In the genomic region with DNA sequence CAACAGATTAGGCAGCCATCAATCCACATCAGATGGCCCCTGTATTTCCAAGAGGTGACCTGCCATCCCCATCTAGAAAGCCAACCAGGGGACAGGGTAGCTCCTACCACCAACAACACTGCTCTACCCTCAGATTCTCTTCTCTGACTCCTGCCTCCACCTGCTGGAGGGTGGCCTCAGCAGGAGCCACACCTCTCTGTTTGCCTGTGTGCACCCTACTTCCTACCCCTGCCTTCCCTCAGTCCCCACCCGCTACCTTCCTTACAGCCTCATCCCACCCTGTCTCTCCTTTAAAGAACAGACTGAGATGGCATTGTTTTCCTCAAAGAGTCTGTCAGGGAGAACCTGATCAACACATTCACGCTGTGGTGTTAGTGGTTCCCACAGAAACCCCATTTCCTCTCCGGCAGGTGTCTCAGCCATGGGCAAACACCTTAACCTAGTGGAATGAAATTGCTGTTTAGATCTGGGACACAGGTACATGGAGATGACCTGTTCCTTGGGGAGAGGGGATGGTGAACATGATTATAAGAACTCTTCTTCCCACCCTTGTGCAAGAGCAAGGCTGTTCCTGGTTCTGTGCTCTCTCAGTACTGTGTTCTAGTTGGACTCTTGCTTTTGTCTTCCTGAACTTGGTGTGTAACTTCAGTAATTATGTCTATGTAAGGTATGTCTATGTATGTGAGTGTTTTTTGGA, we compare ENCODE assay signal across 9 cellular contexts. TPM values are rescaled to one million over a fixed set of nuclear protein-coding genes. Genes with fewer than 3 reads are reported as not detected.
A peak's percentile ranks its signal among the peaks of the same experiment; 100 is the strongest.
DNase-seq lines count a peak whose midpoint lies in the region; ATAC-seq, FAIRE-seq and TF ChIP-seq lines count a peak whose summit lies in the region.
"Had no signal": no experiment of that assay in that cellular context is flagged by ENCODE, and none has a peak within 500 bp of the region (broad histone marks: within the 10 kb centered on the region; RNA-seq: fewer than 3 reads in every experiment).

No MANE protein-coding gene starts in this region.

- H3K27me3 ChIP-seq in MM.1S (replicated peaks; ENCODE audit: insufficient read depth, low read length): no peaks in the 10 kb centered on the region
- H3K27me3 ChIP-seq in bronchial epithelial cell (ENCODE audit: control insufficient read depth, insufficient read depth, low read length): no peaks in the 10 kb centered on the region
- peaks cover 2% of the 10 kb centered on the region for H3K27me3 ChIP-seq in osteoblast (ENCODE audit: insufficient read depth, low read length)

- DNase-seq in DMS53 (lab: John Stamatoyannopoulos, UW): peak; percentile 46
- DNase-seq in DMS53 treated with DMSO at 0.1 percent for 48 hours (lab: John Stamatoyannopoulos, UW; ENCODE audit: unreplicated experiment): no peak
- peak; percentile 21 for DNase-seq in MM.1S
- DNase-seq in bronchial epithelial cell (ENCODE audit: low read depth): no peak
- no peak for DNase-seq in osteoblast (ENCODE audit: insufficient read length, low spot score, missing footprints)
- DNase-seq in EL: no peak
- DNase-seq in NCI-H1694 treated with DMSO at 0.1 percent for 48 hours (lab: John Stamatoyannopoulos, UW): no peak
- DNase-seq: 8988T had no signal

- H3K4me1 ChIP-seq in MM.1S (ENCODE audit: low read length) (peaks cover 10% of the 10 kb centered on the region), osteoblast (ENCODE audit: insufficient read depth, low read length) (peaks cover 17% of the 10 kb centered on the region)

- FAIRE-seq in bronchial epithelial cell (lab: Jason Lieb, UNC): no peak

- no peaks in the 10 kb centered on the region for H4K20me1 ChIP-seq in MM.1S (ENCODE audit: insufficient read depth, low read length)
- peaks cover 9% of the 10 kb centered on the region for H4K20me1 ChIP-seq in osteoblast (ENCODE audit: insufficient read depth, low read length)

- H3K36me3 ChIP-seq in MM.1S (replicated peaks; ENCODE audit: insufficient read depth, low read length): no peaks in the 10 kb centered on the region
- peaks cover 1% of the 10 kb centered on the region for H3K36me3 ChIP-seq in bronchial epithelial cell (ENCODE audit: control insufficient read depth, insufficient read depth, low read length)
- H3K36me3 ChIP-seq in osteoblast (ENCODE audit: insufficient read depth, low read length): peaks cover 3% of the 10 kb centered on the region

- peak overlapping the region; percentile 91 for H3K9ac ChIP-seq in MM.1S (ENCODE audit: low read length)

- H3K9me2 ChIP-seq in MM.1S (replicated peaks; ENCODE audit: insufficient read depth, low read length): no peaks in the 10 kb centered on the region

- peak overlapping the region; percentile 90 for H3K4me3 ChIP-seq in MM.1S (ENCODE audit: low read length)
- peak overlapping the region; percentile 88 for H3K4me3 ChIP-seq in bronchial epithelial cell (ENCODE audit: low read depth, low read length)
- H3K4me3 ChIP-seq in osteoblast (ENCODE audit: insufficient read depth, low read length): peak overlapping the region; percentile 95

- peak overlapping the region; percentile 82 for H3K27ac ChIP-seq in MM.1S (ENCODE audit: low read length)
- H3K27ac ChIP-seq in osteoblast (ENCODE audit: low read depth, low read length): no peak overlapping the region

- H3K79me2 ChIP-seq in MM.1S (ENCODE audit: low read length) (peaks cover 68% of the 10 kb centered on the region), osteoblast (ENCODE audit: insufficient read depth, low read length) (peaks cover 66% of the 10 kb centered on the region)

- H2AFZ ChIP-seq in MM.1S (ENCODE audit: low read length) (no peak overlapping the region), osteoblast (ENCODE audit: low read length) (no peak overlapping the region)

- peaks cover 19% of the 10 kb centered on the region for H3F3A ChIP-seq in MM.1S (ENCODE audit: insufficient read depth, low read length)

- TF ChIP-seq CTCF in MM.1S (IDR thresholded peaks at IDR 0.05; ENCODE audit: low read length) (peak; percentile 36), bronchial epithelial cell (IDR thresholded peaks at IDR 0.05; ENCODE audit: insufficient read depth, low read length, severe bottlenecking) (peak; percentile 25), osteoblast (IDR thresholded peaks at IDR 0.05; ENCODE audit: extremely low read depth, low read depth, low read length) (no peak)

- H3K4me2 ChIP-seq in MM.1S (ENCODE audit: low read depth, low read length) (peak overlapping the region; percentile 93), osteoblast (ENCODE audit: insufficient read depth, low read length) (peak overlapping the region; percentile 98)

- no peaks in the 10 kb centered on the region for H3K9me3 ChIP-seq in MM.1S (replicated peaks; ENCODE audit: insufficient read depth, low read length)
- no peaks in the 10 kb centered on the region for H3K9me3 ChIP-seq in osteoblast (ENCODE audit: low read depth, low read length)

- no peak for ATAC-seq in GM21526 (IDR thresholded peaks at IDR 0.05; ENCODE audit: low FRiP score, unreplicated experiment)

RNA-seq across cellular contexts. Expression of gene ENTPD6, which starts 1.8 kb away (rescaled TPM):
- total RNA-seq in bronchial epithelial cell: 97.8 and 117 TPM in 2 replicates
- 50.7 and 55.1 TPM in 2 replicates for total RNA-seq in osteoblast

RNA-seq across cellular contexts. Expression of gene PYGB, which starts 50.6 kb away (rescaled TPM):
- 213 and 243 TPM in 2 replicates for total RNA-seq in bronchial epithelial cell
- total RNA-seq in osteoblast: 191 and 194 TPM in 2 replicates

Comparison
In these comparisons a context has a peak if more than half of its experiments do, and no peak if none do; other contexts are left out.
1. DNase-seq: peak in DMS53 (single experiment) and MM.1S (single experiment); none in DMS53 treated with DMSO at 0.1 percent for 48 hours (single experiment), bronchial epithelial cell (single experiment), osteoblast (single experiment), EL (single experiment) and NCI-H1694 treated with DMSO at 0.1 percent for 48 hours (single experiment).
2. Peak in every context shown above with its lines, with median percentiles within 50 percentile points of each other: H3K4me3 ChIP-seq.